In genomic region chr3:179446501-179446900, GRCh38 we compare ENCODE assay signal across 10 cellular contexts. TPM values are rescaled to one million over a fixed set of nuclear protein-coding genes. Genes with fewer than 3 reads are reported as not detected.
DNase-seq lines count a peak whose midpoint lies in the region; ATAC-seq and TF ChIP-seq lines count a peak whose summit lies in the region.
"Had no signal": no experiment of that assay in that cellular context is flagged by ENCODE, and none has a peak within 500 bp of the region (broad histone marks: within the 10 kb centered on the region; RNA-seq: fewer than 3 reads in every experiment).

No MANE protein-coding gene starts in this region.

- TF ChIP-seq POLR2A in ovary (IDR thresholded peaks at IDR 0.05) (no peak), GM18505 (IDR thresholded peaks at IDR 0.05; ENCODE audit: borderline replicate concordance, extremely low read depth, insufficient read depth, insufficient read length) (no peak), uterus (IDR thresholded peaks at IDR 0.05) (no peak), Peyer's patch (IDR thresholded peaks at IDR 0.05) (no peak)

- no peak for ATAC-seq in GM18505 (IDR thresholded peaks at IDR 0.05; ENCODE audit: unreplicated experiment)
- ATAC-seq: activated CD4-positive, CD25-positive, alpha-beta regulatory T cell treated with anti-CD3 and anti-CD28 coated beads, Interleukin-2, amount 50 U/mL, for 24 hours had no signal

- TF ChIP-seq CTCF in AG04450 (IDR thresholded peaks at IDR 0.05; ENCODE audit: low read depth, low read length) (0 out of 2 replicates have a peak, but pooled peaks have one; percentile 30), GM12865 (IDR thresholded peaks at IDR 0.05; ENCODE audit: insufficient read depth, low read depth, low read length, missing control alignments) (peak; percentile 10), foreskin fibroblast (IDR thresholded peaks at IDR 0.05; ENCODE audit: low read depth, low read length) (peak; percentile 39), ovary (IDR thresholded peaks at IDR 0.05) (no peak), uterus (IDR thresholded peaks at IDR 0.05) (peak in 1 of 4 experiments; percentile 33), Peyer's patch (IDR thresholded peaks at IDR 0.05) (peak in 1 of 6 experiments; percentile 17)

- POLR2A ChIA-PET in AG04450 (lab: Yijun Ruan, JAX): no interaction called here

- intact Hi-C loops in ovary (cut with DNase I) (no loop called here), uterus (cut with DNase I; ENCODE audit: low total_unique reads) (no loop called here)

- H3K27ac ChIP-seq in AG04450 (ENCODE audit: low read depth, low read length): no peak overlapping the region
- no peak overlapping the region for H3K27ac ChIP-seq in ovary
- no peak overlapping the region for H3K27ac ChIP-seq in uterus
- no peak overlapping the region for H3K27ac ChIP-seq in Peyer's patch
- H3K27ac ChIP-seq: HL-60 had no signal

- WGBS in ovary, 3 donors: 78 to 85% (median 83%) methylated on average over 7 of the region's 7 CpGs

- CTCF ChIA-PET in AG04450 (lab: Charles Lee): interaction anchor here (0.7 to 1.3 kb wide), 2 partner anchors 12 to 112 kb away, joined by 4 to 6 read pairs; no protein-coding TSS in a partner anchor

- no peaks in the 10 kb centered on the region for H3K9me3 ChIP-seq in AG04450 (ENCODE audit: control insufficient read depth, insufficient read depth, low read length)
- no peaks in the 10 kb centered on the region for H3K9me3 ChIP-seq in ovary
- H3K9me3 ChIP-seq in uterus: no peaks in the 10 kb centered on the region
- no peaks in the 10 kb centered on the region for H3K9me3 ChIP-seq in Peyer's patch

- no peak for DNase-seq in AG04450 (ENCODE audit: low read depth, low spot score)
- peak; percentile 25 for DNase-seq in GM12865 (ENCODE audit: low read depth)
- DNase-seq in RKO (ENCODE audit: low spot score): peak; percentile 56
- peak; percentile 23 to 54 for DNase-seq in foreskin fibroblast
- DNase-seq in ovary: no peak
- DNase-seq in uterus: no peak
- DNase-seq in Peyer's patch: no peak

- H3K4me1 ChIP-seq in ovary (ENCODE audit: insufficient read depth): peaks cover 3% of the 10 kb centered on the region
- no peaks in the 10 kb centered on the region for H3K4me1 ChIP-seq in uterus
- H3K4me1 ChIP-seq in Peyer's patch: peaks cover 0 to 5% (median 0%) of the 10 kb centered on the region in 4 donors

- no peak overlapping the region for H3K4me3 ChIP-seq in AG04450 (ENCODE audit: low read depth, low read length)
- H3K4me3 ChIP-seq in GM12865 (ENCODE audit: low read depth, low read length): no peak overlapping the region
- H3K4me3 ChIP-seq in foreskin fibroblast (ENCODE audit: low read depth in 1 of 2, low read length in 2 of 2): no peak overlapping the region
- H3K4me3 ChIP-seq in ovary: no peak overlapping the region
- H3K4me3 ChIP-seq in uterus: no peak overlapping the region
- H3K4me3 ChIP-seq in Peyer's patch: no peak overlapping the region

- no peaks in the 10 kb centered on the region for H3K36me3 ChIP-seq in ovary
- H3K36me3 ChIP-seq in uterus: no peaks in the 10 kb centered on the region
- H3K36me3 ChIP-seq in Peyer's patch: no peaks in the 10 kb centered on the region

- H3K27me3 ChIP-seq in AG04450 (ENCODE audit: control insufficient read depth, insufficient read depth, low read length) (no peaks in the 10 kb centered on the region), ovary (no peaks in the 10 kb centered on the region), uterus (no peaks in the 10 kb centered on the region), Peyer's patch (no peaks in the 10 kb centered on the region)

- no peak for TF ChIP-seq EP300 in ovary (IDR thresholded peaks at IDR 0.05)

RNA-seq across cellular contexts. Expression of gene GNB4, which starts 4.8 kb away (rescaled TPM):
- polyA plus RNA-seq in AG04450 (2011; rRNA removed) (71.6 and 88.5 TPM in 2 replicates), ovary (10 to 100 TPM in 1 of 2 donors, 1 to 10 TPM in 1; 4.5 to 17.3 TPM)
- 101 and 154 TPM in 2 replicates for polyA minus RNA-seq in AG04450 (2011; rRNA and poly(A)+ RNA removed)
- total RNA-seq in ovary (10 to 100 TPM in 4 of 7 donors, 1 to 10 TPM in 3; 6.2 to 19.1 (median 11.6) TPM), uterus (100 to 1,000 TPM in 1 of 4 donors, 10 to 100 TPM in 3; 18.2 to 110 (median 47.8) TPM), Peyer's patch (10 to 100 TPM in 1 of 4 donors, 1 to 10 TPM in 3; 4.6 to 29.7 (median 4.8) TPM)

Comparison
In these comparisons a context has a peak if more than half of its experiments do, and no peak if none do; other contexts are left out.
1. DNase-seq: peak in GM12865 (single experiment), RKO (single experiment) and foreskin fibroblast (2 of 2); none in AG04450 (single experiment), ovary (0 of 5), uterus (0 of 2) and Peyer's patch (0 of 3).
2. CTCF ChIP-seq: peak in AG04450 (single experiment), GM12865 (single experiment) and foreskin fibroblast (single experiment); none in ovary (0 of 3).